22 cellular contexts compared by ENCODE assay signal in the genomic region with DNA sequence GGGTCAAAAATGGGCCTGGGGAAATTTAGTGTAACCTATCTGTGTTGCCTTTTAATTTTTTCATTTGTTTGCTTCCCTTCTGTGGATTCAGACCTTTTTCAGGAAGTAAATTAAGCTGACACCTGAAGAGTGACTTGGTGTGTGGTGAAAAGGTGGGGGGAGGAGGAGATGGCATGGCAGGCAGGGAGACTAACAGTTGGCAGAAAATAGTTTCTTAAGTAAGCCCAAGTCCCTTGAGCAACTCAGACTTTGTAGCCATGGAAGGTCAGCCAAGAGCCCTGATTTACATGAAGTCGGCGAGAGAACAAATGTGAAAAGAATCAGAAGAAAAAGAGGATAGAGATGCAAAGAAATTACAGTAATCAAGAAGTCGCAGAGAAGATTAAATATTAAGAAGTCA. TPM values are rescaled to one million over a fixed set of nuclear protein-coding genes. Genes with fewer than 3 reads are reported as not detected.
"Had no signal": no experiment of that assay in that cellular context is flagged by ENCODE, and none has a peak within 500 bp of the region (broad histone marks: within the 10 kb centered on the region; RNA-seq: fewer than 3 reads in every experiment).

No MANE protein-coding gene starts in this region.

- H3K9me3 ChIP-seq: prostate gland, testis, upper lobe of right lung had no signal

- H3K4me1 Mint-ChIP-seq: activated naive CD4-positive, alpha-beta T cell treated with anti-CD3 and anti-CD28 coated beads, Interleukin-2, amount 50 U/mL, for 24 hours; natural killer cell had no signal

- ATAC-seq: effector memory CD8-positive, alpha-beta T cell; natural killer cell; sciatic nerve; stimulated activated naive CD8-positive, alpha-beta T cell treated with anti-CD3 and anti-CD28 coated beads, Interleukin-15, Interleukin-2, amounts not matched to agents 100 U/mL and 50 U/mL, for 24 hours; upper lobe of right lung had no signal

- H3K36me3 ChIP-seq: brain microvascular endothelial cell, prostate gland, upper lobe of right lung had no signal

- H3K4me1 ChIP-seq: prostate gland, testis, upper lobe of right lung had no signal

- DNase-seq: activated effector memory CD4-positive, alpha-beta T cell treated with Interleukin-2 at 50 U/mL for 16 hours; activated T-cell treated with anti-CD3 and anti-CD28 coated beads, Interleukin-2, amount 50 U/mL, for 24 hours; brain microvascular endothelial cell; effector memory CD8-positive, alpha-beta T cell; kidney glomerular epithelial cell; natural killer cell; nucleus accumbens; stimulated activated CD4-positive, alpha-beta T cell treated with anti-CD3 and anti-CD28 coated beads, Interleukin-12 subunit alpha, Interleukin-12 subunit beta, amount 100 ng/mL, for 4 hours; stimulated activated CD4-positive, alpha-beta T cell treated with anti-CD3 and anti-CD28 coated beads, Interleukin-2, amount 100 ng/mL, for 48 hours; stimulated activated CD8-positive, alpha-beta memory T cell treated with anti-CD3 and anti-CD28 coated beads, Interleukin-4, amount 100 ng/mL, for 48 hours; stimulated activated naive CD8-positive, alpha-beta T cell treated with anti-CD3 and anti-CD28 coated beads, Interleukin-15, Interleukin-2, amounts not matched to agents 100 U/mL and 50 U/mL, for 24 hours; testis; upper lobe of right lung had no signal

- H3K27me3 Mint-ChIP-seq: dendritic cell treated with granulocyte-macrophage colony-stimulating factor and Interleukin-4, amounts not matched to agents 40 ng/mL and 50 ng/mL, for 4 days had no signal

- H3K9me3 Mint-ChIP-seq: activated naive CD4-positive, alpha-beta T cell treated with anti-CD3 and anti-CD28 coated beads, Interleukin-2, amount 50 U/mL, for 24 hours; activated T-cell treated with anti-CD3 and anti-CD28 coated beads, Interleukin-2, amount 50 U/mL, for 24 hours; dendritic cell treated with granulocyte-macrophage colony-stimulating factor and Interleukin-4, amounts not matched to agents 40 ng/mL and 50 ng/mL, for 4 days; effector memory CD8-positive, alpha-beta T cell had no signal

- H3K4me3 Mint-ChIP-seq: activated naive CD4-positive, alpha-beta T cell treated with anti-CD3 and anti-CD28 coated beads, Interleukin-2, amount 50 U/mL, for 24 hours; activated T-cell treated with anti-CD3 and anti-CD28 coated beads, Interleukin-2, amount 50 U/mL, for 24 hours; dendritic cell treated with granulocyte-macrophage colony-stimulating factor and Interleukin-4, amounts not matched to agents 40 ng/mL and 50 ng/mL, for 4 days; effector memory CD8-positive, alpha-beta T cell; natural killer cell had no signal

- H3K4me3 ChIP-seq: hepatocyte, lung, prostate gland, testis, upper lobe of right lung had no signal

- H3K27ac ChIP-seq: brain microvascular endothelial cell, epithelial cell of prostate, hepatocyte, prostate gland, testis, upper lobe of right lung had no signal

- H3K27me3 ChIP-seq: brain microvascular endothelial cell, hepatocyte, testis, upper lobe of right lung had no signal

- H3K27ac Mint-ChIP-seq: activated naive CD4-positive, alpha-beta T cell treated with anti-CD3 and anti-CD28 coated beads, Interleukin-2, amount 50 U/mL, for 24 hours; activated T-cell treated with anti-CD3 and anti-CD28 coated beads, Interleukin-2, amount 50 U/mL, for 24 hours; dendritic cell treated with granulocyte-macrophage colony-stimulating factor and Interleukin-4, amounts not matched to agents 40 ng/mL and 50 ng/mL, for 4 days; effector memory CD8-positive, alpha-beta T cell; natural killer cell had no signal

RNA-seq across cellular contexts. Expression of gene UPP2, which starts 19.0 kb away (rescaled TPM):
- total RNA-seq: lung; mononuclear cell; natural killer cell; prostate gland; sciatic nerve; T-helper 2 cell treated with Interferon-gamma antibody and Interleukin-4, amounts not matched to agents 100 ng/mL and 5 ng/mL, for 36 hours; upper lobe of right lung had no signal
- polyA plus RNA-seq: hepatocyte had no signal
